17 cellular contexts compared by ENCODE assay signal in genomic region chr16:31089199-31089598, GRCh38.
"Had no signal": no experiment of that assay in that cellular context is flagged by ENCODE, and none has a peak within 500 bp of the region (broad histone marks: within the 10 kb centered on the region; RNA-seq: fewer than 3 reads in every experiment).

No MANE protein-coding gene starts in this region.

- DNase-seq: effector CD4-positive, alpha-beta T cell; heart left ventricle; hippocampal formation; left colon; mesendoderm; naive B cell; retina; stimulated activated CD4-positive, alpha-beta T cell treated with anti-CD3 and anti-CD28 coated beads, Interleukin-2, amount 100 ng/mL, for 24 hours; stimulated activated naive CD8-positive, alpha-beta T cell treated with anti-CD3 and anti-CD28 coated beads, Interleukin-15, Interleukin-2, amounts not matched to agents 100 U/mL and 50 U/mL, for 24 hours; thyroid gland had no signal

- H3K9me3 Mint-ChIP-seq: endodermal cell, naive B cell, nephron, type B pancreatic cell had no signal

- H3K4me3 ChIP-seq: coronary artery, heart left ventricle, psoas muscle, suprapubic skin, thyroid gland had no signal

- H3K4me3 Mint-ChIP-seq: endodermal cell, nephron, type B pancreatic cell had no signal

- H3K27ac Mint-ChIP-seq: endodermal cell, nephron, type B pancreatic cell had no signal

- H3K4me1 ChIP-seq: psoas muscle had no signal

- H3K27me3 ChIP-seq: heart left ventricle, suprapubic skin, thyroid gland had no signal

- H3K36me3 Mint-ChIP-seq: naive B cell, type B pancreatic cell had no signal

- H3K27ac ChIP-seq: coronary artery, heart left ventricle, psoas muscle, suprapubic skin, thyroid gland had no signal

- H3K27me3 Mint-ChIP-seq: naive B cell, type B pancreatic cell had no signal

- H3K9me3 ChIP-seq: heart left ventricle, psoas muscle, suprapubic skin, thyroid gland had no signal

- ATAC-seq: heart left ventricle; left colon; psoas muscle; sciatic nerve; stimulated activated naive CD8-positive, alpha-beta T cell treated with anti-CD3 and anti-CD28 coated beads, Interleukin-15, Interleukin-2, amounts not matched to agents 100 U/mL and 50 U/mL, for 24 hours had no signal
